Comparison of ENCODE assay signal across 10 cellular contexts in genomic region chr9:133889498-133890301, GRCh38.
DNase-seq lines count a peak whose midpoint lies in the region; ATAC-seq and TF ChIP-seq lines count a peak whose summit lies in the region.
"Had no signal": no experiment of that assay in that cellular context is flagged by ENCODE, and none has a peak within 500 bp of the region (broad histone marks: within the 10 kb centered on the region; RNA-seq: fewer than 3 reads in every experiment).

No MANE protein-coding gene starts in this region.

- no peak overlapping the region for H2AK5ac ChIP-seq in mesendoderm (ENCODE audit: low read length)

- H3K9ac ChIP-seq in mesendoderm (ENCODE audit: low read length): no peak overlapping the region

- H3K4ac ChIP-seq in mesendoderm (ENCODE audit: low read depth, low read length): no peak overlapping the region

- ATAC-seq in GM21619 (IDR thresholded peaks at IDR 0.05; ENCODE audit: unreplicated experiment): no peak
- ATAC-seq in HG03025 (IDR thresholded peaks at IDR 0.05; ENCODE audit: low FRiP score, unreplicated experiment): no peak

- H3K27me3 ChIP-seq in WERI-Rb-1 (ENCODE audit: insufficient read depth, low read depth, severe bottlenecking): no peaks in the 10 kb centered on the region
- no peaks in the 10 kb centered on the region for H3K27me3 ChIP-seq in mesendoderm (ENCODE audit: insufficient read depth, low read length, poor library complexity)

- H4K8ac ChIP-seq in mesendoderm (ENCODE audit: low read depth, low read length): no peak overlapping the region

- no peak for TF ChIP-seq CTCF in WERI-Rb-1 (IDR thresholded peaks at IDR 0.05; ENCODE audit: low read depth, low read length)

- H3K79me1 ChIP-seq in mesendoderm (ENCODE audit: low read length): peaks cover 4% of the 10 kb centered on the region

- no peaks in the 10 kb centered on the region for H3K9me3 ChIP-seq in WERI-Rb-1 (ENCODE audit: severe bottlenecking)

- H3K27ac ChIP-seq in WERI-Rb-1 (peak overlapping the region; percentile 90), mesendoderm (ENCODE audit: low read depth, low read length) (no peak overlapping the region)

- WGBS in mesendoderm (ENCODE audit: extremely low coverage, insufficient coverage, low lambda C conversion rate): no CpG with 5 or more reads among the region's 24 CpGs

- H3K4me1 ChIP-seq in mesendoderm (ENCODE audit: control insufficient read depth, low read depth, low read length): peaks cover 2% of the 10 kb centered on the region

- DNase-seq in COLO668 (lab: John Stamatoyannopoulos, UW; ENCODE audit: unreplicated experiment) (peak; percentile 88), NCI-H1436 treated with DMSO at 0.1 percent for 48 hours (lab: John Stamatoyannopoulos, UW) (peak; percentile 16), WERI-Rb-1 (no peak), mesendoderm (no peak), NCI-H1105 treated with DMSO at 0.1 percent for 48 hours (lab: John Stamatoyannopoulos, UW) (no peak)
- no peak for DNase-seq in stimulated activated CD4-positive, alpha-beta T cell treated with anti-CD3 and anti-CD28 coated beads, Interleukin-2, amount 100 ng/mL, for 48 hours
- DNase-seq: CD4-positive, CD25-positive, alpha-beta regulatory T cell; Karpas-422 had no signal

- no peak overlapping the region for H2BK15ac ChIP-seq in mesendoderm (replicated peaks; ENCODE audit: low read depth)

- H3K79me2 ChIP-seq in mesendoderm (ENCODE audit: control insufficient read depth, insufficient read depth, low read length): peaks cover 3% of the 10 kb centered on the region

- H3K56ac ChIP-seq in mesendoderm (ENCODE audit: low read length): peak overlapping the region; percentile 49

- no peak overlapping the region for H3K23ac ChIP-seq in mesendoderm (ENCODE audit: low read length)

- H3K36me3 ChIP-seq in WERI-Rb-1 (peaks cover 4% of the 10 kb centered on the region; the same call in 1 of the 2 replicates), mesendoderm (ENCODE audit: control insufficient read depth, insufficient read depth, low read length) (no peaks in the 10 kb centered on the region)

- H3K4me2 ChIP-seq in mesendoderm (ENCODE audit: low read length): no peak overlapping the region

- no peak overlapping the region for H2BK120ac ChIP-seq in mesendoderm (ENCODE audit: low read depth, low read length)

- H3K18ac ChIP-seq in mesendoderm (ENCODE audit: low read length): peak overlapping the region; percentile 1

- H3K4me3 ChIP-seq in WERI-Rb-1 (ENCODE audit: low read depth, low read length): no peak overlapping the region
- no peak overlapping the region for H3K4me3 ChIP-seq in mesendoderm (ENCODE audit: low read length)

- no peak overlapping the region for H2BK5ac ChIP-seq in mesendoderm (ENCODE audit: low read length)

- no peak overlapping the region for H4K5ac ChIP-seq in mesendoderm (ENCODE audit: low read length)

Comparison
In these comparisons a context has a peak if more than half of its experiments do, and no peak if none do; other contexts are left out.
1. DNase-seq: peak in COLO668 (single experiment) and NCI-H1436 treated with DMSO at 0.1 percent for 48 hours (single experiment); none in WERI-Rb-1 (single experiment), mesendoderm (single experiment), NCI-H1105 treated with DMSO at 0.1 percent for 48 hours (single experiment) and stimulated activated CD4-positive, alpha-beta T cell treated with anti-CD3 and anti-CD28 coated beads, Interleukin-2, amount 100 ng/mL, for 48 hours (0 of 2).